ENCODE assay signal across 22 cellular contexts in the genomic region with DNA sequence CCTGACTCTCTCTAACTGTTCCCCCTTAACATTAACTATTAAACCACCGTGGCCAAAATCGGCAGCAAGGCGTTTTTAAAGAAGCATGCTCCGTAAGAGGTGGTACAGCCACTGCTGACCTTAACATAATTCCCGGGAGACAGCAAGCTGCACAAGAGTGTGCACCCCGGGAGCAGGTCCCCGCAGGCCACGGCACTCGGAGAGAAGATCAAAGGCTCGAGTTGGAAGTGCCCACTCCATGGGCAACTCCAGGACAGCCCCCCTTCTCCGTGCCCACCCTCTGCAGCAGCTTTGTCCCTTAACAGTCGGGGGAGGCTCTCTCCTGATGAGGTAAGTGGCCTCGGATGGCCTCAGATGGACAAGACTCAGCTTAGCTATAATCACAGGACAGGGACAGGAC.
"Had no signal": no experiment of that assay in that cellular context is flagged by ENCODE, and none has a peak within 500 bp of the region (broad histone marks: within the 10 kb centered on the region; RNA-seq: fewer than 3 reads in every experiment).

No MANE protein-coding gene starts in this region.

- DNase-seq: activated CD4-positive, alpha-beta T cell treated with anti-CD3 and anti-CD28 coated beads for 1 hour; activated CD4-positive, alpha-beta T cell treated with anti-CD3 and anti-CD28 coated beads, Interleukin-2, amount 50 U/mL, for 1 hour; activated CD8-positive, alpha-beta T cell treated with anti-CD3 and anti-CD28 coated beads, Interleukin-2, amount 10 ng/mL, durations not matched to agents 7 days and 5 days; adrenal gland; colonic mucosa; dorsolateral prefrontal cortex; head of caudate nucleus; hypothalamus; left ventricle myocardium superior; nucleus accumbens; right lobe of liver; stimulated activated CD4-positive, alpha-beta T cell treated with anti-CD3 and anti-CD28 coated beads, Interleukin-1b, Interleukin-23, amount 100 ng/mL, for 48 hours; stimulated activated naive B cell treated with anti-CD40 and anti-IgM and Interleukin-4, amounts not matched to agents 10 μg/mL and 1 μg/mL and 100 μg/mL, for 72 hours; testis; trophoblast cell had no signal

- H3K9me3 Mint-ChIP-seq: activated T-helper 17 cell treated with anti-CD3 and anti-CD28 coated beads, Interleukin-2, amount 50 U/mL, for 72 hours; nephron; stimulated activated naive B cell treated with anti-CD40 and anti-IgM and Interleukin-4, amounts not matched to agents 10 μg/mL and 1 μg/mL and 100 μg/mL, for 72 hours had no signal

- H3K27me3 ChIP-seq: ascending aorta, colonic mucosa, right lobe of liver, testis, vagina had no signal

- ATAC-seq: activated CD8-positive, alpha-beta T cell treated with anti-CD3 and anti-CD28 coated beads, Interleukin-2, amount 10 ng/mL, durations not matched to agents 7 days and 5 days; activated T-helper 17 cell treated with anti-CD3 and anti-CD28 coated beads, Interleukin-2, amount 50 U/mL, for 72 hours; gastroesophageal sphincter; left ventricle myocardium superior; right lobe of liver had no signal

- H3K9me3 ChIP-seq: adrenal gland, ascending aorta, colonic mucosa, gastroesophageal sphincter, right lobe of liver, testis, vagina had no signal

- H3K4me1 Mint-ChIP-seq: activated T-helper 17 cell treated with anti-CD3 and anti-CD28 coated beads, Interleukin-2, amount 50 U/mL, for 72 hours had no signal

- H3K4me3 ChIP-seq: adrenal gland, ascending aorta, colonic mucosa, dorsolateral prefrontal cortex, gastroesophageal sphincter, right lobe of liver, skin epidermis, testis, vagina had no signal

- H3K36me3 ChIP-seq: adrenal gland, ascending aorta, colonic mucosa, gastroesophageal sphincter, right lobe of liver, vagina had no signal

- H3K27ac Mint-ChIP-seq: activated CD8-positive, alpha-beta T cell treated with anti-CD3 and anti-CD28 coated beads, Interleukin-2, amount 10 ng/mL, durations not matched to agents 7 days and 5 days; activated naive CD8-positive, alpha-beta T cell; activated T-helper 17 cell treated with anti-CD3 and anti-CD28 coated beads, Interleukin-2, amount 50 U/mL, for 72 hours; stimulated activated naive B cell treated with anti-CD40 and anti-IgM and Interleukin-4, amounts not matched to agents 10 μg/mL and 1 μg/mL and 100 μg/mL, for 72 hours had no signal

- H3K4me3 Mint-ChIP-seq: activated CD8-positive, alpha-beta T cell treated with anti-CD3 and anti-CD28 coated beads, Interleukin-2, amount 10 ng/mL, durations not matched to agents 7 days and 5 days; activated naive CD8-positive, alpha-beta T cell; activated T-helper 17 cell treated with anti-CD3 and anti-CD28 coated beads, Interleukin-2, amount 50 U/mL, for 72 hours; nephron; stimulated activated naive B cell treated with anti-CD40 and anti-IgM and Interleukin-4, amounts not matched to agents 10 μg/mL and 1 μg/mL and 100 μg/mL, for 72 hours had no signal

- H3K4me1 ChIP-seq: ascending aorta, colonic mucosa, gastroesophageal sphincter, right lobe of liver, testis had no signal

- H3K27ac ChIP-seq: adrenal gland, ascending aorta, colonic mucosa, dorsolateral prefrontal cortex, gastroesophageal sphincter, right lobe of liver, testis had no signal

- H3K36me3 Mint-ChIP-seq: activated naive CD8-positive, alpha-beta T cell; stimulated activated naive B cell treated with anti-CD40 and anti-IgM and Interleukin-4, amounts not matched to agents 10 μg/mL and 1 μg/mL and 100 μg/mL, for 72 hours had no signal
